In genomic region chr20:51276331-51276730, GRCh38 we compare ENCODE assay signal across 22 cellular contexts.
A peak's percentile ranks its signal among the peaks of the same experiment; 100 is the strongest.
DNase-seq lines count a peak whose midpoint lies in the region; ATAC-seq, FAIRE-seq and TF ChIP-seq lines count a peak whose summit lies in the region.
"Had no signal": no experiment of that assay in that cellular context is flagged by ENCODE, and none has a peak within 500 bp of the region (broad histone marks: within the 10 kb centered on the region; RNA-seq: fewer than 3 reads in every experiment).

No MANE protein-coding gene starts in this region.

- no peaks in the 10 kb centered on the region for H3K36me3 Mint-ChIP-seq in brain

- ATAC-seq in GM21390 (IDR thresholded peaks at IDR 0.05; ENCODE audit: unreplicated experiment), result no peak

- H3K27me3 Mint-ChIP-seq in brain, result peaks cover 17% of the 10 kb centered on the region

- H3K4me3 ChIP-seq in BLaER1 treated with 17β-estradiol and CSF1 and Interleukin-3, amounts not matched to agents 10 nM and 100 nM, result no peak overlapping the region
- no peak overlapping the region for H3K4me3 ChIP-seq in mesendoderm (ENCODE audit: low read length)
- H3K4me3 ChIP-seq: SK-N-MC had no signal

- H3K9me3 ChIP-seq in BLaER1 treated with 17β-estradiol and CSF1 and Interleukin-3, amounts not matched to agents 10 nM and 100 nM (replicated peaks in 1 of 11), result peaks cover 0 to 13% (median 6%) of the 10 kb centered on the region in 11 experiments; a peak in 5 of 22 replicates

- H4K8ac ChIP-seq in mesendoderm (ENCODE audit: low read depth, low read length), result no peak overlapping the region

- H3K4me1 Mint-ChIP-seq in brain, result peaks cover 12% of the 10 kb centered on the region
- H3K4me1 Mint-ChIP-seq: IgD-negative memory B cell had no signal

- FAIRE-seq in HTR-8/SVneo (lab: Jason Lieb, UNC), result peak; percentile 16
- FAIRE-seq: RCC 7860 had no signal

- H3K4me2 ChIP-seq in BLaER1 treated with 17β-estradiol and CSF1 and Interleukin-3, amounts not matched to agents 10 nM and 100 nM, result peak overlapping the region; percentile 30 to 67 (median 37); a peak in 19 of 22 replicates
- H3K4me2 ChIP-seq in mesendoderm (ENCODE audit: low read length), result no peak overlapping the region

- no peaks in the 10 kb centered on the region; a peak in 1 of 22 replicates for H4K20me1 ChIP-seq in BLaER1 treated with 17β-estradiol and CSF1 and Interleukin-3, amounts not matched to agents 10 nM and 100 nM

- H2BK5ac ChIP-seq in mesendoderm (ENCODE audit: low read length), result no peak overlapping the region

- no peak overlapping the region for H2AK5ac ChIP-seq in mesendoderm (ENCODE audit: low read length)

- H3K27ac ChIP-seq in BLaER1 treated with 17β-estradiol and CSF1 and Interleukin-3, amounts not matched to agents 10 nM and 100 nM, result no peak overlapping the region
- H3K27ac ChIP-seq in mesendoderm (ENCODE audit: low read depth, low read length), result no peak overlapping the region
- H3K27ac ChIP-seq: SK-N-MC had no signal

- H3K27ac Mint-ChIP-seq in brain, result peak overlapping the region in 3 of 5 experiments; percentile 13 to 98 (median 66)
- H3K27ac Mint-ChIP-seq: HFFc6, IgD-negative memory B cell had no signal

- H3K4me3 Mint-ChIP-seq in brain, result peak overlapping the region in 1 of 5 experiments; percentile 21
- H3K4me3 Mint-ChIP-seq: HFFc6, IgD-negative memory B cell had no signal

- no peak overlapping the region for H3K9ac ChIP-seq in BLaER1 treated with 17β-estradiol and CSF1 and Interleukin-3, amounts not matched to agents 10 nM and 100 nM
- H3K9ac ChIP-seq in mesendoderm (ENCODE audit: low read length), result no peak overlapping the region

- H3K27me3 ChIP-seq in BLaER1 treated with 17β-estradiol and CSF1 and Interleukin-3, amounts not matched to agents 10 nM and 100 nM, result no peaks in the 10 kb centered on the region
- no peaks in the 10 kb centered on the region for H3K27me3 ChIP-seq in mesendoderm (ENCODE audit: insufficient read depth, low read length, poor library complexity)

- H3K56ac ChIP-seq in mesendoderm (ENCODE audit: low read length), result no peak overlapping the region

- no peak overlapping the region for H2BK120ac ChIP-seq in mesendoderm (ENCODE audit: low read depth, low read length)

- H3K36me3 ChIP-seq in BLaER1 treated with 17β-estradiol and CSF1 and Interleukin-3, amounts not matched to agents 10 nM and 100 nM, result no peaks in the 10 kb centered on the region
- H3K36me3 ChIP-seq in mesendoderm (ENCODE audit: control insufficient read depth, insufficient read depth, low read length), result no peaks in the 10 kb centered on the region

- H3K4me1 ChIP-seq in BLaER1 treated with 17β-estradiol and CSF1 and Interleukin-3, amounts not matched to agents 10 nM and 100 nM, result peaks cover 16 to 35% (median 29%) of the 10 kb centered on the region in 10 experiments; a peak in 19 of 20 replicates
- no peaks in the 10 kb centered on the region for H3K4me1 ChIP-seq in mesendoderm (ENCODE audit: control insufficient read depth, low read depth, low read length)

- no peak overlapping the region for H3K18ac ChIP-seq in mesendoderm (ENCODE audit: low read length)

- no peaks in the 10 kb centered on the region for H3K79me1 ChIP-seq in mesendoderm (ENCODE audit: low read length)

- H4K5ac ChIP-seq in mesendoderm (ENCODE audit: low read length), result no peak overlapping the region

- H3K23ac ChIP-seq in mesendoderm (ENCODE audit: low read length), result no peak overlapping the region

- H2BK15ac ChIP-seq in mesendoderm (replicated peaks; ENCODE audit: low read depth), result no peak overlapping the region

- peak overlapping the region; percentile 36 for H3K4ac ChIP-seq in mesendoderm (ENCODE audit: low read depth, low read length)

- no CpG with 5 or more reads among the region's 9 CpGs for WGBS in mesendoderm (ENCODE audit: extremely low coverage, insufficient coverage, low lambda C conversion rate)

- H3K79me2 ChIP-seq in mesendoderm (ENCODE audit: control insufficient read depth, insufficient read depth, low read length), result no peaks in the 10 kb centered on the region

- TF ChIP-seq CTCF in brain (conservative IDR thresholded peaks at IDR 0.05), result no peak

- H3K9me3 Mint-ChIP-seq in brain, result peaks cover 2 to 20% (median 10%) of the 10 kb centered on the region in 5 experiments

- DNase-seq in HTR-8/SVneo (ENCODE audit: insufficient read length, low spot score) (no peak), mesendoderm (no peak), GM19240 (ENCODE audit: insufficient read length, low spot score) (no peak), NCI-H128 (lab: John Stamatoyannopoulos, UW; ENCODE audit: unreplicated experiment) (no peak)
- DNase-seq: ACHN, H7, HFFc6, Karpas-422, MM.1S, NCI-H1092, NCI-H146, NCI-H2029 treated with DMSO at 0.1 percent for 48 hours, NCI-H2171, NCI-H446, NCI-H526 treated with DMSO at 0.1 percent for 48 hours, Right ventricle myocardium superior had no signal
